ENCODE assay signal across 15 cellular contexts in the genomic region with DNA sequence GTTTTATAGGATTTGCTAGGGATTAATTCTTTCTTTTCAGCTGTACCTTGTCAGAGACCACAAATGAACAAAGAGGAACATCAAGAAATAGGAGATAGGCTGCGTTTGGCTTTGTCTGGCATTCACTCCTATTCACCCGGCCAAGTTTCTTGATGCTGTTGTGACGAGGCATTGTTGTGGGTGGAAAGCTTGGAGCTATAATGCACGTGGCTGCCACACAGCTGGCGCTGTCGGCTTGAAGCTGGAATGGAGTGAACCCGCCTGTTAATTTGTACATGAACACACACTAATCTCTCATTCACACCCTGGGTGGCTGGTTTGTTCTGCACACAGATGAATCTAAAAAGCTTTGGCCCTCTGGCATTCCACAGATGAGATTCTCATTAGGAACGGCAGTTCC.
DNase-seq lines count a peak whose midpoint lies in the region; ATAC-seq and TF ChIP-seq lines count a peak whose summit lies in the region.
"Had no signal": no experiment of that assay in that cellular context is flagged by ENCODE, and none has a peak within 500 bp of the region (broad histone marks: within the 10 kb centered on the region; RNA-seq: fewer than 3 reads in every experiment).

No MANE protein-coding gene starts in this region.

- DNase-seq in MG63 (peak; percentile 8), endodermal cell (peak; percentile 26), inferior parietal cortex (ENCODE audit: extremely low spot score) (peak; percentile 48), posterior cingulate gyrus (peak; percentile 13 to 92 (median 48))
- DNase-seq in activated naive CD4-positive, alpha-beta T cell treated with Interleukin-2 at 50 U/mL for 16 hours: no peak
- DNase-seq in effector memory CD4-positive, alpha-beta T cell: no peak
- no peak for DNase-seq in stimulated activated naive CD4-positive, alpha-beta T cell treated with Interleukin-2 at 50 U/mL for 16 hours (lab: John Stamatoyannopoulos, UW)
- DNase-seq: ACHN; Calu3; CD4-positive, alpha-beta T cell; DMS 273 treated with DMSO at 0.1 percent for 48 hours; IMR-90 had no signal

- H3K27ac Mint-ChIP-seq in endodermal cell: no peak overlapping the region
- H3K27ac Mint-ChIP-seq: B cell; CD4-positive, alpha-beta T cell had no signal

- H3K9me3 ChIP-seq in MG63 (peaks cover 3% of the 10 kb centered on the region), endodermal cell (ENCODE audit: control insufficient read depth, low read length) (peaks cover 9% of the 10 kb centered on the region)
- no peaks in the 10 kb centered on the region for H3K9me3 ChIP-seq in effector memory CD4-positive, alpha-beta T cell (ENCODE audit: control insufficient read depth, low read length)
- H3K9me3 ChIP-seq: HAP-1 had no signal

- H3K27me3 Mint-ChIP-seq in endodermal cell (ENCODE audit: insufficient read depth): no peaks in the 10 kb centered on the region

- no peak overlapping the region for H3K27ac ChIP-seq in endodermal cell (ENCODE audit: low read depth, low read length)
- H3K27ac ChIP-seq in effector memory CD4-positive, alpha-beta T cell (ENCODE audit: insufficient read depth, low read length, poor library complexity, severe bottlenecking): no peak overlapping the region

- H3K4me3 ChIP-seq in MG63: no peak overlapping the region
- H3K4me3 ChIP-seq in endodermal cell (ENCODE audit: low read length): no peak overlapping the region
- no peak overlapping the region for H3K4me3 ChIP-seq in effector memory CD4-positive, alpha-beta T cell (ENCODE audit: insufficient read depth, low read depth, low read length, poor library complexity, severe bottlenecking)
- H3K4me3 ChIP-seq: HAP-1 had no signal

- intact Hi-C loops in posterior cingulate gyrus (cut with DNase I): no loop called here

- no peak for ATAC-seq in HG03139 (IDR thresholded peaks at IDR 0.05; ENCODE audit: unreplicated experiment)

- H3K36me3 Mint-ChIP-seq in endodermal cell (ENCODE audit: low read depth): no peaks in the 10 kb centered on the region

- H3K4me1 ChIP-seq in endodermal cell (ENCODE audit: control insufficient read depth, insufficient read depth, low read length): no peaks in the 10 kb centered on the region
- H3K4me1 ChIP-seq in effector memory CD4-positive, alpha-beta T cell (ENCODE audit: control insufficient read depth, insufficient read depth, low read length, poor library complexity, severe bottlenecking): no peaks in the 10 kb centered on the region
- H3K4me1 ChIP-seq: HAP-1 had no signal

- peaks cover 10% of the 10 kb centered on the region for H3K4me1 Mint-ChIP-seq in endodermal cell
- H3K4me1 Mint-ChIP-seq: B cell had no signal

- H3K9me3 Mint-ChIP-seq in endodermal cell: peaks cover 7% of the 10 kb centered on the region

- H3K9ac ChIP-seq in endodermal cell (ENCODE audit: extremely low read depth, low read length, poor library complexity, severe bottlenecking): no peak overlapping the region

- TF ChIP-seq CTCF in endodermal cell (conservative IDR thresholded peaks at IDR 0.05): no peak

- H3K27me3 ChIP-seq in MG63: no peaks in the 10 kb centered on the region
- no peaks in the 10 kb centered on the region for H3K27me3 ChIP-seq in endodermal cell (ENCODE audit: control insufficient read depth, insufficient read depth, low read length, poor library complexity, severe bottlenecking)
- no peaks in the 10 kb centered on the region for H3K27me3 ChIP-seq in effector memory CD4-positive, alpha-beta T cell (replicated peaks; ENCODE audit: control insufficient read depth, insufficient read depth, low read length, poor library complexity, severe bottlenecking)

- 59 to 93% methylated on average over 6 to 8 of the region's 8 CpGs for WGBS in endodermal cell (ENCODE audit: insufficient coverage in 1 of 2, insufficient read length in 1 of 2), 2 experiments

- H3K36me3 ChIP-seq in MG63 (no peaks in the 10 kb centered on the region), endodermal cell (ENCODE audit: control insufficient read depth, insufficient read depth, low read length) (no peaks in the 10 kb centered on the region)
- H3K36me3 ChIP-seq in effector memory CD4-positive, alpha-beta T cell (ENCODE audit: control insufficient read depth, insufficient read depth, low read length): no peaks in the 10 kb centered on the region
- H3K36me3 ChIP-seq: HAP-1 had no signal

- no peak overlapping the region for H3K4me3 Mint-ChIP-seq in endodermal cell
- H3K4me3 Mint-ChIP-seq: B cell; CD4-positive, alpha-beta T cell had no signal

Comparison
In these comparisons a context has a peak if more than half of its experiments do, and no peak if none do; other contexts are left out.
1. DNase-seq: peak in MG63 (single experiment), endodermal cell (single experiment), inferior parietal cortex (single experiment) and posterior cingulate gyrus (10 of 10); none in activated naive CD4-positive, alpha-beta T cell treated with Interleukin-2 at 50 U/mL for 16 hours (single experiment), effector memory CD4-positive, alpha-beta T cell (0 of 3) and stimulated activated naive CD4-positive, alpha-beta T cell treated with Interleukin-2 at 50 U/mL for 16 hours (single experiment).